8 cellular contexts compared by ENCODE assay signal in genomic region chr1:149849947-149850360, GRCh38. TPM values are rescaled to one million over a fixed set of nuclear protein-coding genes. Genes with fewer than 3 reads are reported as not detected.
A peak's percentile ranks its signal among the peaks of the same experiment; 100 is the strongest.
DNase-seq lines count a peak whose midpoint lies in the region; ATAC-seq and TF ChIP-seq lines count a peak whose summit lies in the region.

No MANE protein-coding gene starts in this region.

- H3K9me3 Mint-ChIP-seq in activated naive CD4-positive, alpha-beta T cell treated with anti-CD3 and anti-CD28 coated beads for 36 hours, result no peaks in the 10 kb centered on the region
- H3K9me3 Mint-ChIP-seq in activated CD8-positive, alpha-beta T cell treated with anti-CD3 and anti-CD28 coated beads for 36 hours, result no peaks in the 10 kb centered on the region

- POLR2A ChIA-PET in activated CD8-positive, alpha-beta T cell treated with anti-CD3 and anti-CD28 coated beads for 36 hours (lab: Charles Lee), result interaction anchor here (0.6 to 7.9 kb wide), 2 partner anchors 36 to 114 kb away, joined by 4 to 325 read pairs; a partner anchor contains a TSS

- H3K4me1 ChIP-seq in right cardiac atrium (ENCODE audit: control insufficient read depth, insufficient read depth, low read length) (peaks cover 3% of the 10 kb centered on the region), skeletal muscle tissue (ENCODE audit: control insufficient read depth in 3 of 3, insufficient read depth in 3 of 3, low read length in 3 of 3) (peaks cover 2 to 15% (median 13%) of the 10 kb centered on the region in 3 donors)

- H3K36me3 ChIP-seq in skeletal muscle tissue (ENCODE audit: control insufficient read depth in 3 of 3, insufficient read depth in 3 of 3, low read length in 3 of 3), result peaks cover 0 to 2% (median 0%) of the 10 kb centered on the region in 3 donors

- peaks cover 43% of the 10 kb centered on the region for H3K4me1 Mint-ChIP-seq in activated naive CD4-positive, alpha-beta T cell treated with anti-CD3 and anti-CD28 coated beads for 36 hours (ENCODE audit: low read depth)
- H3K4me1 Mint-ChIP-seq in activated CD8-positive, alpha-beta T cell treated with anti-CD3 and anti-CD28 coated beads for 36 hours (ENCODE audit: low read depth), result peaks cover 40% of the 10 kb centered on the region

- TF ChIP-seq CTCF in activated CD8-positive, alpha-beta T cell treated with anti-CD3 and anti-CD28 coated beads for 36 hours (IDR thresholded peaks at IDR 0.05), result no peak

- peak overlapping the region; percentile 83 for H3K4me3 ChIP-seq in right cardiac atrium (ENCODE audit: low read length)
- H3K4me3 ChIP-seq in skeletal muscle tissue (ENCODE audit: low read length in 3 of 3), result peak overlapping the region; percentile 49 to 65 (median 50)

- H3K27me3 Mint-ChIP-seq in activated naive CD4-positive, alpha-beta T cell treated with anti-CD3 and anti-CD28 coated beads for 36 hours (ENCODE audit: low read depth), result no peaks in the 10 kb centered on the region
- no peaks in the 10 kb centered on the region for H3K27me3 Mint-ChIP-seq in activated CD8-positive, alpha-beta T cell treated with anti-CD3 and anti-CD28 coated beads for 36 hours

- 4% methylated on average over 9 of the region's 9 CpGs for WGBS in right cardiac atrium

- intact Hi-C loops in activated naive CD4-positive, alpha-beta T cell treated with anti-CD3 and anti-CD28 coated beads for 36 hours (cut with micrococcal nuclease), result no loop called here
- intact Hi-C loops in activated CD8-positive, alpha-beta T cell treated with anti-CD3 and anti-CD28 coated beads for 36 hours (cut with micrococcal nuclease), result no loop called here
- intact Hi-C loops in right cardiac atrium (cut with DNase I), result no loop called here

- H3K9me3 ChIP-seq in right cardiac atrium (ENCODE audit: control insufficient read depth, low read length), result no peaks in the 10 kb centered on the region
- no peaks in the 10 kb centered on the region for H3K9me3 ChIP-seq in skeletal muscle tissue (ENCODE audit: control insufficient read depth in 3 of 3, low read length in 3 of 3)

- peak overlapping the region in 1 of 3 donors; percentile 54 for H3K9ac ChIP-seq in skeletal muscle tissue (ENCODE audit: low read depth in 1 of 3, low read length in 3 of 3)

- peaks cover 2% of the 10 kb centered on the region for H3K36me3 Mint-ChIP-seq in activated naive CD4-positive, alpha-beta T cell treated with anti-CD3 and anti-CD28 coated beads for 36 hours (ENCODE audit: low read depth)
- peaks cover 40% of the 10 kb centered on the region for H3K36me3 Mint-ChIP-seq in activated CD8-positive, alpha-beta T cell treated with anti-CD3 and anti-CD28 coated beads for 36 hours (ENCODE audit: low read depth)

- H3K27me3 ChIP-seq in right cardiac atrium (ENCODE audit: control insufficient read depth, insufficient read depth), result no peaks in the 10 kb centered on the region
- H3K27me3 ChIP-seq in skeletal muscle tissue (ENCODE audit: control insufficient read depth in 3 of 3, insufficient read depth in 3 of 3, low read length in 3 of 3), result no peaks in the 10 kb centered on the region

- peak overlapping the region; percentile 86 for H3K27ac Mint-ChIP-seq in activated naive CD4-positive, alpha-beta T cell treated with anti-CD3 and anti-CD28 coated beads for 36 hours
- peak overlapping the region; percentile 91 for H3K27ac Mint-ChIP-seq in activated CD8-positive, alpha-beta T cell treated with anti-CD3 and anti-CD28 coated beads for 36 hours

- CTCF ChIA-PET in activated naive CD4-positive, alpha-beta T cell treated with anti-CD3 and anti-CD28 coated beads for 36 hours (lab: Charles Lee), result interaction anchor here (1.2 kb wide), 1 partner anchor 38 kb away, joined by 4 read pairs; a partner anchor contains a TSS
- CTCF ChIA-PET in activated CD8-positive, alpha-beta T cell treated with anti-CD3 and anti-CD28 coated beads for 36 hours (lab: Charles Lee), result no interaction called here

- DNase-seq in activated naive CD4-positive, alpha-beta T cell treated with anti-CD3 and anti-CD28 coated beads for 36 hours, result peak; percentile 27
- DNase-seq in activated naive CD4-positive, alpha-beta T cell (lab: John Stamatoyannopoulos, UW), result no peak
- no peak for DNase-seq in activated CD8-positive, alpha-beta T cell treated with anti-CD3 and anti-CD28 coated beads for 36 hours
- DNase-seq in right cardiac atrium (no peak), NCI-H1694 (lab: John Stamatoyannopoulos, UW) (no peak)

- peak overlapping the region; percentile 81 for H3K4me3 Mint-ChIP-seq in activated naive CD4-positive, alpha-beta T cell treated with anti-CD3 and anti-CD28 coated beads for 36 hours
- peak overlapping the region; percentile 89 for H3K4me3 Mint-ChIP-seq in activated CD8-positive, alpha-beta T cell treated with anti-CD3 and anti-CD28 coated beads for 36 hours

- no peak for ATAC-seq in activated CD8-positive, alpha-beta T cell treated with anti-CD3 and anti-CD28 coated beads for 36 hours
- ATAC-seq in right cardiac atrium (no peak), GM19328 (IDR thresholded peaks at IDR 0.05; ENCODE audit: unreplicated experiment) (no peak), HG02678 (IDR thresholded peaks at IDR 0.05; ENCODE audit: unreplicated experiment) (no peak)

- peak overlapping the region; percentile 48 for H3K27ac ChIP-seq in right cardiac atrium (ENCODE audit: low read length)
- peak overlapping the region; percentile 3 for H3K27ac ChIP-seq in skeletal muscle tissue (ENCODE audit: low read depth, low read length)

RNA-seq across cellular contexts. Expression of gene BOLA1, which starts 49.4 kb away (rescaled TPM):
- 10 to 100 TPM; 24.7 to 28.7 TPM for total RNA-seq in activated naive CD4-positive, alpha-beta T cell treated with anti-CD3 and anti-CD28 coated beads for 36 hours
- 10 to 100 TPM; 25.1 to 28.8 TPM for total RNA-seq in activated CD8-positive, alpha-beta T cell treated with anti-CD3 and anti-CD28 coated beads for 36 hours
- total RNA-seq in right cardiac atrium (10 to 100 TPM; 13.0 to 23.8 (median 19.4) TPM), skeletal muscle tissue (6.3 TPM)
- polyA plus RNA-seq in right cardiac atrium, result 40.2 TPM
